7 cellular contexts compared by ENCODE assay signal in the genomic region with DNA sequence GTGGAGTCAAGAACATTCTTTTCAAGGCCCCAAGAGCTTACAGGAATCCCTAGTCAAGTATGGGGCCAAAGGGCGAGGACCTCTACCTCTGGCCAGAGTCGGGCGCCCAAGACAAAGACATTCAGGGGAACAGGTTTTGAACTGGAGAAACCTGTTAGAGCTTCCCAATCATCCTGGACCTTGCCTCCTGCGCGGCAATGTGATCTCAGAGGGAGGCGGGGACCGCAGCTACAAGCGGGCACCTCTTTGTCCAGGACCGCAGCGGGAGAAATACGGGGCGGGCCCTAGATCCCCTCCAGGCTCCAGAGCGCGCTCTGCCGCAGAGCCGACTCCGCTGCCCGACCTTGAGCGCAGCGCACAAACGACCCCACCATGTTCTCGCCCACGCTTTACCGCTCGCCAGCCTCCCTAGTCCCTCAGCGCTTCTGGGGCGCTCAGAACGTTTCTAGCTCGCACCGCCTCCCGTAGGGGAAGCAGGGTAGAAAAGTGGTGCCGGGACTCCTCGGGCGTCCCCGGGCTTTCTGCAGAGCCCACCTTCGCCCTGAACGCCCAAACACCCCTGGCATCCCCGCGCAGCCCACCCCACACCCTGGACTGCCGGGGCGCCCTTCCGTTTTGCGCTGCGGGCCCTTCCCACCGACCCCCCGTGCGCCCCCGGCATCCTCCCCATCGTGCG. TPM values are rescaled to one million over a fixed set of nuclear protein-coding genes. Genes with fewer than 3 reads are reported as not detected.
A peak's percentile ranks its signal among the peaks of the same experiment; 100 is the strongest.
DNase-seq lines count a peak whose midpoint lies in the region; ATAC-seq and TF ChIP-seq lines count a peak whose summit lies in the region.

No MANE protein-coding gene starts in this region.

- ATAC-seq in HG03159 (IDR thresholded peaks at IDR 0.05; ENCODE audit: unreplicated experiment) (peak; percentile 20), Panc1 (peak; percentile 81), HG03469 (IDR thresholded peaks at IDR 0.05; ENCODE audit: unreplicated experiment) (no peak)

- intact Hi-C loops in Panc1 (cut with micrococcal nuclease; ENCODE audit: unreplicated experiment) (no loop called here), ascending aorta (cut with DNase I) (loop anchor here (1.0 to 5.0 kb wide), 3 partner anchors 27 to 106 kb away; a partner anchor contains a TSS)

- in situ Hi-C loops in Panc1 (cut with HindIII; ENCODE audit: low pct_unique_long_range_greater_than_20kb, low sequenced_read_pairs) = no loop called here

- DNase-seq in GM12865 (ENCODE audit: low read depth) (no peak), Panc1 (ENCODE audit: low read depth, low spot score) (no peak), ascending aorta (ENCODE audit: low spot score in 2 of 2) (peak in 1 of 2 donors; percentile 66), skeletal muscle cell (ENCODE audit: low read depth) (no peak)

- no peak overlapping the region; the same call in 1 of the 2 replicates for H3K27ac ChIP-seq in Panc1 (ENCODE audit: low read length)
- H3K27ac ChIP-seq in ascending aorta = no peak overlapping the region

- H3K4me3 ChIP-seq in GM12865 (ENCODE audit: low read depth, low read length) (peak overlapping the region; percentile 48), Panc1 (ENCODE audit: low read depth in 2 of 2, low read length in 2 of 2) (peak overlapping the region; percentile 68 to 82), ascending aorta (peak overlapping the region; percentile 72 to 89), iPS-15b (ENCODE audit: low read depth, low read length) (peak overlapping the region; percentile 66), skeletal muscle cell (ENCODE audit: low read depth, low read length) (peak overlapping the region; percentile 69)

- H3K27me3 ChIP-seq in Panc1 (ENCODE audit: control insufficient read depth, insufficient read depth, low read length) (peaks cover 5% of the 10 kb centered on the region), ascending aorta (no peaks in the 10 kb centered on the region), iPS-15b (ENCODE audit: control insufficient read depth, insufficient read depth, low read length) (no peaks in the 10 kb centered on the region)

- CTCF ChIA-PET in Panc1 (lab: Charles Lee) = interaction anchor here (0.6 kb wide), 1 partner anchor 424 kb away, joined by 4 read pairs; no protein-coding TSS in a partner anchor

- peak overlapping the region; percentile 80 for H3K9ac ChIP-seq in iPS-15b (ENCODE audit: low read depth, low read length)

- H3K4me1 ChIP-seq in Panc1 (ENCODE audit: control insufficient read depth, insufficient read depth, low read length) = no peaks in the 10 kb centered on the region
- peaks cover 3 to 5% of the 10 kb centered on the region in 2 donors for H3K4me1 ChIP-seq in ascending aorta
- peaks cover 5% of the 10 kb centered on the region for H3K4me1 ChIP-seq in iPS-15b (ENCODE audit: control insufficient read depth, insufficient read depth, low read length)

- POLR2A ChIA-PET in Panc1 (lab: Charles Lee) = interaction anchor here (0.7 kb wide), 1 partner anchor 417 kb away, joined by 6 read pairs; no protein-coding TSS in a partner anchor

- H3K36me3 ChIP-seq in Panc1 (ENCODE audit: control insufficient read depth, insufficient read depth, low read length) (peaks cover 3% of the 10 kb centered on the region; the same call in 1 of the 2 replicates), ascending aorta (no peaks in the 10 kb centered on the region), iPS-15b (ENCODE audit: control insufficient read depth, insufficient read depth, low read length) (peaks cover 26% of the 10 kb centered on the region)

- TF ChIP-seq CTCF in GM12865 (IDR thresholded peaks at IDR 0.05; ENCODE audit: insufficient read depth, low read depth, low read length, missing control alignments) (no peak), Panc1 (IDR thresholded peaks at IDR 0.05) (no peak), ascending aorta (IDR thresholded peaks at IDR 0.05) (no peak)

- BruUV-seq in Panc1 (replicated peaks; lab: Mats Ljungman, UMichigan) = no TSS peak

- H3K9me3 ChIP-seq in Panc1 (ENCODE audit: control insufficient read depth, insufficient read depth, low read depth, low read length) (no peaks in the 10 kb centered on the region), ascending aorta (no peaks in the 10 kb centered on the region), iPS-15b (ENCODE audit: control insufficient read depth, insufficient read depth, low read length) (no peaks in the 10 kb centered on the region)

RNA-seq across cellular contexts. Expression of a gene that starts 28.1 kb away (rescaled TPM):
- total RNA-seq in Panc1 (2021; ENCODE audit: unreplicated experiment) (15.3 TPM), ascending aorta (1.9 TPM)
- 16.2 TPM for polyA plus RNA-seq in Panc1 (2012; ENCODE audit: insufficient read length)

RNA-seq across cellular contexts. Expression of a gene that starts 50.1 kb away (rescaled TPM):
- 2.2 TPM for total RNA-seq in Panc1 (2021; ENCODE audit: unreplicated experiment)
- 6.8 TPM for polyA plus RNA-seq in Panc1 (2012; ENCODE audit: insufficient read length)
- not detected for total RNA-seq in ascending aorta

RNA-seq across cellular contexts. Expression of a gene that starts 52.7 kb away (rescaled TPM):
- total RNA-seq in Panc1 (2021; ENCODE audit: unreplicated experiment) (83.6 TPM), ascending aorta (61.7 TPM)
- 29.3 TPM for polyA plus RNA-seq in Panc1 (2012; ENCODE audit: insufficient read length)
